In the genomic region with DNA sequence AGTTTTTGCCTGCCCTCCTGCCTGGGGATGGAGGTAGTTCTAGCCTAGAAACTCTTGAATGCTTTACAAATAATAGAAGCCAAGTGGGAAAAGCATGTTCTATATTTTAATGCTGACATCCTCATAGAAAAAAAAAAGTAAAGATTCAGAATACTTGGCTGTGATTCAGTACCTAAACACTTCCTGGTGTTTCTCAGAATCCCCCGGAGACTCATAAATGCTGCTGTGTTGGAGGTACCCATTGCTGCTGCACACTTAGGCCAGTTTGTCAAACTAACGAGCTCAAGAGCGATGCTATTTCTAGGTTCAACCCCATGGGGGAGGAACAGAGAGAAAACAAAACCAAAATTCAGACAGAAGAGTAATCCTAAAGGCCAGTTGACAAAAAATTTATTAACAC, we compare ENCODE assay signal across 10 cellular contexts.
DNase-seq lines count a peak whose midpoint lies in the region; FAIRE-seq and TF ChIP-seq lines count a peak whose summit lies in the region.
"Had no signal": no experiment of that assay in that cellular context is flagged by ENCODE, and none has a peak within 500 bp of the region (broad histone marks: within the 10 kb centered on the region; RNA-seq: fewer than 3 reads in every experiment).

No MANE protein-coding gene starts in this region.

- DNase-seq in NCI-H2081 (lab: John Stamatoyannopoulos, UW): peak; percentile 5 to 10
- DNase-seq in NCI-H2081 treated with DMSO at 0.1 percent for 48 hours (lab: John Stamatoyannopoulos, UW): no peak
- DNase-seq in NCI-H2107 (lab: John Stamatoyannopoulos, UW): peak; percentile 20
- DNase-seq in fibroblast of mammary gland (ENCODE audit: low read depth): peak; percentile 66
- DNase-seq in urothelium cell line (ENCODE audit: low spot score): peak; percentile 60
- no peak for DNase-seq in activated CD8-positive, alpha-beta memory T cell treated with anti-CD3 and anti-CD28 coated beads for 24 hours
- DNase-seq in activated naive CD4-positive, alpha-beta T cell treated with anti-CD3 and anti-CD28 coated beads, Interleukin-2, amount 50 U/mL, for 16 hours: no peak
- no peak for DNase-seq in GM19239 (ENCODE audit: insufficient read length, low spot score)
- DNase-seq: IMR-90 had no signal

- H3K4me3 ChIP-seq in fibroblast of mammary gland (ENCODE audit: control insufficient read depth, low read depth, low read length): no peak overlapping the region
- H3K4me3 ChIP-seq: ascending aorta had no signal

- FAIRE-seq in urothelium cell line (lab: Jason Lieb, UNC) (no peak), GM19239 (lab: Jason Lieb, UNC) (no peak)

- TF ChIP-seq CTCF in fibroblast of mammary gland (conservative IDR thresholded peaks at IDR 0.05; ENCODE audit: control insufficient read depth, insufficient read depth, low read depth, low read length): no peak

Comparison
In these comparisons a context has a peak if more than half of its experiments do, and no peak if none do; other contexts are left out.
1. DNase-seq: peak in NCI-H2081 (2 of 2), NCI-H2107 (single experiment), fibroblast of mammary gland (single experiment) and urothelium cell line (single experiment); none in NCI-H2081 treated with DMSO at 0.1 percent for 48 hours (single experiment), activated CD8-positive, alpha-beta memory T cell treated with anti-CD3 and anti-CD28 coated beads for 24 hours (single experiment), activated naive CD4-positive, alpha-beta T cell treated with anti-CD3 and anti-CD28 coated beads, Interleukin-2, amount 50 U/mL, for 16 hours (single experiment) and GM19239 (single experiment).